In genomic region chr1:204437796-204438570, GRCh38 we compare ENCODE assay signal across 1 cellular context.
TF ChIP-seq lines count a peak whose summit lies in the region.

No MANE protein-coding gene starts in this region.

TF ChIP-seq in GM12878, 131 proteins besides CTCF, POLR2A, EP300 and RAD21:
- TF ChIP-seq TCF7 (IDR thresholded peaks at IDR 0.05; ENCODE audit: borderline replicate concordance): no peak
